ENCODE assay signal across 7 cellular contexts in the genomic region with DNA sequence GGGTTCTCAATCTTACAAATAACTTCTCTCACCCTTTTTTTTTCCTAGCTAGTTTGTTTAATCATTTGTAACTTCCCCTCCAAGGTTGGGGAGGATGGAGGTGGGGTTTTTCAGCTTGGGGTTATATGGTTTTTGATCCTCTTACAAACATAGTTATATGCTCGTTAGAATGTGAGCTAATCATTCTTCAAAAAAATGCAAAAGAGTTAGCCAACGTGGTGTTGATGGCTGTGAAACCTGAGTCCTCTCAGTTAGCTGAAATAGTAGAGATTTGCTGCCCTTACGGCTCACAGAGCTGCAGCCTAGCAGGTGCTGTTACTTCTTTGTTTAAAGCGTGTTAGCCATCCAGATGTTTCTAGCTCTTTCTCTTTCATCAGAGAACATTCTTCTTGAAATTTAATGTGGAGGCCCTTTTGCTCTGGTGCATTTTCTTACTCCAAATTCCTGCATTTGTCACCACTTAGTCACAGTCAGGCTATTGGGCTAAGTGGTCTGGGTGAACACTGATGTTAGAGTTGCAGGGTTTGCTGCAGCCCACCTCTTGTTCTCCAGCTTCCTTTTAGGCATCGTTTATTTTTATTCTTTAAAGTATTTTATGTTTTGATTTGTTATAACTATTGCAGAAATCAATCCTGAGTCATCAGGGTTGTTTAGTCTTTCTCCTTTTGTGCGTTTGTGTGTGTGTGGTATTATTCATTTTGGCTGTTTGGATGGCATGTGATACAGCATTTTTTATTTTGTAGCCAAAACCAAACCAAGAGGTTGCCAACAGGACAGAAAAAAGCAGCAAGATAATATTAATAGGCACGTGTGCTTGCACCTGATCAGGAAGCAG. TPM values are rescaled to one million over a fixed set of nuclear protein-coding genes. Genes with fewer than 3 reads are reported as not detected.
DNase-seq lines count a peak whose midpoint lies in the region; ATAC-seq and TF ChIP-seq lines count a peak whose summit lies in the region.

No MANE protein-coding gene starts in this region.

- H3K4me1 Mint-ChIP-seq in activated T-helper 17 cell treated with anti-CD3 and anti-CD28 coated beads, Interleukin-2, amount 50 U/mL, for 72 hours = peaks cover 16% of the 10 kb centered on the region
- H3K4me1 Mint-ChIP-seq in progenitor cell of endocrine pancreas (ENCODE audit: low read depth) = peaks cover 19% of the 10 kb centered on the region

- no peaks in the 10 kb centered on the region for H3K9me3 Mint-ChIP-seq in activated T-helper 17 cell treated with anti-CD3 and anti-CD28 coated beads, Interleukin-2, amount 50 U/mL, for 72 hours
- no peaks in the 10 kb centered on the region for H3K9me3 Mint-ChIP-seq in progenitor cell of endocrine pancreas (ENCODE audit: low read depth)

- peak; percentile 56 for TF ChIP-seq POLR2A in GM19099 (IDR thresholded peaks at IDR 0.05; ENCODE audit: extremely low read depth, insufficient read length, low read depth)

- no peaks in the 10 kb centered on the region for H3K36me3 Mint-ChIP-seq in activated T-helper 17 cell treated with anti-CD3 and anti-CD28 coated beads, Interleukin-2, amount 50 U/mL, for 72 hours (ENCODE audit: low read depth)
- H3K36me3 Mint-ChIP-seq in progenitor cell of endocrine pancreas (ENCODE audit: insufficient read depth) = no peaks in the 10 kb centered on the region

- H3K27ac Mint-ChIP-seq in activated T-helper 17 cell treated with anti-CD3 and anti-CD28 coated beads, Interleukin-2, amount 50 U/mL, for 72 hours = no peak overlapping the region
- peak overlapping the region; percentile 81 for H3K27ac Mint-ChIP-seq in progenitor cell of endocrine pancreas

- ATAC-seq in HG02943 (IDR thresholded peaks at IDR 0.05; ENCODE audit: low read depth, unreplicated experiment) = peak; percentile 97
- ATAC-seq in activated T-helper 17 cell treated with anti-CD3 and anti-CD28 coated beads, Interleukin-2, amount 50 U/mL, for 72 hours (replicated peaks) = peak; percentile 69

- DNase-seq in progenitor cell of endocrine pancreas (ENCODE audit: low spot score, unreplicated experiment) (no peak), NK-92 (lab: John Stamatoyannopoulos, UW; ENCODE audit: unreplicated experiment) (no peak), DMS153 treated with DMSO at 0.1 percent for 48 hours (lab: John Stamatoyannopoulos, UW; ENCODE audit: unreplicated experiment) (no peak), T-helper 1 cell (no peak)

- no peak overlapping the region for H3K4me3 Mint-ChIP-seq in activated T-helper 17 cell treated with anti-CD3 and anti-CD28 coated beads, Interleukin-2, amount 50 U/mL, for 72 hours
- no peak overlapping the region for H3K4me3 Mint-ChIP-seq in progenitor cell of endocrine pancreas (ENCODE audit: low read depth)

- TF ChIP-seq CTCF in progenitor cell of endocrine pancreas (IDR thresholded peaks at IDR 0.05; ENCODE audit: unreplicated experiment) = no peak

- no peaks in the 10 kb centered on the region for H3K27me3 Mint-ChIP-seq in activated T-helper 17 cell treated with anti-CD3 and anti-CD28 coated beads, Interleukin-2, amount 50 U/mL, for 72 hours
- H3K27me3 Mint-ChIP-seq in progenitor cell of endocrine pancreas = no peaks in the 10 kb centered on the region

RNA-seq across cellular contexts. Expression of a gene that starts 41.1 kb away (rescaled TPM):
- total RNA-seq in activated T-helper 17 cell treated with anti-CD3 and anti-CD28 coated beads, Interleukin-2, amount 50 U/mL, for 72 hours = 100 to 1,000 TPM; 146 to 186 TPM
- total RNA-seq in progenitor cell of endocrine pancreas = 35.6 and 37.7 TPM in 2 replicates
